Comparison of ENCODE assay signal across 14 cellular contexts in genomic region chr3:49647741-49648140, GRCh38. TPM values are rescaled to one million over a fixed set of nuclear protein-coding genes. Genes with fewer than 3 reads are reported as not detected.
DNase-seq lines count a peak whose midpoint lies in the region; ATAC-seq lines count a peak whose summit lies in the region.
"Had no signal": no experiment of that assay in that cellular context is flagged by ENCODE, and none has a peak within 500 bp of the region (broad histone marks: within the 10 kb centered on the region; RNA-seq: fewer than 3 reads in every experiment).

No MANE protein-coding gene starts in this region.

- intact Hi-C loops in left ventricle myocardium superior (cut with micrococcal nuclease), result no loop called here

- no peaks in the 10 kb centered on the region for H3K4me1 Mint-ChIP-seq in stimulated activated effector memory CD8-positive, alpha-beta T cell treated with anti-CD3 and anti-CD28 coated beads, Interleukin-12 subunit alpha, Interleukin-12 subunit beta, amount 100 ng/mL, for 72 hours
- H3K4me1 Mint-ChIP-seq: activated naive CD4-positive, alpha-beta T cell treated with anti-CD3 and anti-CD28 coated beads, Interleukin-2, amount 50 U/mL, for 24 hours; CD4-positive, CD25-positive, alpha-beta regulatory T cell; naive B cell had no signal

- no peaks in the 10 kb centered on the region for H3K9me3 Mint-ChIP-seq in stimulated activated effector memory CD8-positive, alpha-beta T cell treated with anti-CD3 and anti-CD28 coated beads, Interleukin-12 subunit alpha, Interleukin-12 subunit beta, amount 100 ng/mL, for 72 hours
- H3K9me3 Mint-ChIP-seq: activated naive CD4-positive, alpha-beta T cell treated with anti-CD3 and anti-CD28 coated beads, Interleukin-2, amount 50 U/mL, for 24 hours; naive B cell had no signal

- peak; percentile 98 for ATAC-seq in left ventricle myocardium superior
- no peak for ATAC-seq in stimulated activated effector memory CD8-positive, alpha-beta T cell treated with anti-CD3 and anti-CD28 coated beads, Interleukin-12 subunit alpha, Interleukin-12 subunit beta, amount 100 ng/mL, for 72 hours
- no peak for ATAC-seq in GM18909 (IDR thresholded peaks at IDR 0.05; ENCODE audit: poor library complexity, unreplicated experiment)
- ATAC-seq in HG03469 (IDR thresholded peaks at IDR 0.05; ENCODE audit: unreplicated experiment), result no peak

- no peaks in the 10 kb centered on the region for H3K36me3 Mint-ChIP-seq in stimulated activated effector memory CD8-positive, alpha-beta T cell treated with anti-CD3 and anti-CD28 coated beads, Interleukin-12 subunit alpha, Interleukin-12 subunit beta, amount 100 ng/mL, for 72 hours
- H3K36me3 Mint-ChIP-seq: activated naive CD4-positive, alpha-beta T cell treated with anti-CD3 and anti-CD28 coated beads, Interleukin-2, amount 50 U/mL, for 24 hours; CD4-positive, CD25-positive, alpha-beta regulatory T cell; naive B cell had no signal

- DNase-seq in NCI-H1417 (lab: John Stamatoyannopoulos, UW) (peak in 2 of 3 experiments; percentile 1 to 19), NCI-H1417 treated with DMSO at 0.1 percent for 48 hours (lab: John Stamatoyannopoulos, UW) (no peak), SHP77 (lab: John Stamatoyannopoulos, UW) (peak; percentile 53 to 65), left ventricle myocardium superior (peak; percentile 62), T-helper 2 cell (no peak)
- no peak for DNase-seq in stimulated activated effector memory CD8-positive, alpha-beta T cell treated with anti-CD3 and anti-CD28 coated beads, Interleukin-12 subunit alpha, Interleukin-12 subunit beta, amount 100 ng/mL, for 72 hours (ENCODE audit: low spot score in 2 of 2)
- DNase-seq: 8988T; CD4-positive, CD25-positive, alpha-beta regulatory T cell; naive B cell; retina; T-helper 1 cell had no signal

- peak overlapping the region; percentile 2 for H3K27ac Mint-ChIP-seq in stimulated activated effector memory CD8-positive, alpha-beta T cell treated with anti-CD3 and anti-CD28 coated beads, Interleukin-12 subunit alpha, Interleukin-12 subunit beta, amount 100 ng/mL, for 72 hours
- H3K27ac Mint-ChIP-seq: activated naive CD4-positive, alpha-beta T cell treated with anti-CD3 and anti-CD28 coated beads, Interleukin-2, amount 50 U/mL, for 24 hours; CD4-positive, CD25-positive, alpha-beta regulatory T cell had no signal

- no peak overlapping the region for H3K4me3 Mint-ChIP-seq in stimulated activated effector memory CD8-positive, alpha-beta T cell treated with anti-CD3 and anti-CD28 coated beads, Interleukin-12 subunit alpha, Interleukin-12 subunit beta, amount 100 ng/mL, for 72 hours
- H3K4me3 Mint-ChIP-seq: activated naive CD4-positive, alpha-beta T cell treated with anti-CD3 and anti-CD28 coated beads, Interleukin-2, amount 50 U/mL, for 24 hours; CD4-positive, CD25-positive, alpha-beta regulatory T cell; naive B cell had no signal

RNA-seq across cellular contexts. Expression of gene APEH, which starts 26.4 kb away (rescaled TPM):
- total RNA-seq in left ventricle myocardium superior, result 113 TPM

RNA-seq across cellular contexts. Expression of gene MST1, which starts 41.5 kb away (rescaled TPM):
- 6.6 TPM for total RNA-seq in left ventricle myocardium superior

RNA-seq across cellular contexts. Expression of gene RNF123, which starts 41.6 kb away (rescaled TPM):
- total RNA-seq in left ventricle myocardium superior, result 45.3 TPM

Comparison
In these comparisons a context has a peak if more than half of its experiments do, and no peak if none do; other contexts are left out.
1. DNase-seq: peak in NCI-H1417 (2 of 3), SHP77 (2 of 2) and left ventricle myocardium superior (single experiment); none in NCI-H1417 treated with DMSO at 0.1 percent for 48 hours (single experiment), stimulated activated effector memory CD8-positive, alpha-beta T cell treated with anti-CD3 and anti-CD28 coated beads, Interleukin-12 subunit alpha, Interleukin-12 subunit beta, amount 100 ng/mL, for 72 hours (0 of 2) and T-helper 2 cell (0 of 5).